ENCODE assay signal across 1 cellular context in genomic region chr16:15649727-15650018, GRCh38.
TF ChIP-seq lines count a peak whose summit lies in the region.

No MANE protein-coding gene starts in this region.

TF ChIP-seq in HepG2, 621 proteins besides CTCF, POLR2A, EP300 and RAD21 (continued from another document and continues in another):
- TF ChIP-seq TFAP4 (IDR thresholded peaks at IDR 0.05; ENCODE audit: borderline replicate concordance, low read depth) (0 out of 2 replicates have a peak, but pooled peaks have one; percentile 4), FOXO1 (CRISPR knock-in tag; IDR thresholded peaks at IDR 0.05) (no peak), ZNF850 (CRISPR knock-in tag; conservative IDR thresholded peaks at IDR 0.05) (no peak), THYN1 (CRISPR knock-in tag; IDR thresholded peaks at IDR 0.05; ENCODE audit: borderline replicate concordance, low read depth) (no peak), ZNF605 (CRISPR knock-in tag; IDR thresholded peaks at IDR 0.05) (0 out of 2 replicates have a peak, but pooled peaks have one; percentile 51), ZFP36 (IDR thresholded peaks at IDR 0.05; ENCODE audit: borderline replicate concordance, low read depth, low read length, partially characterized antibody) (no peak), ZNF18 (CRISPR knock-in tag; IDR thresholded peaks at IDR 0.05; ENCODE audit: insufficient replicate concordance) (no peak), TFDP1 (CRISPR knock-in tag; IDR thresholded peaks at IDR 0.05; ENCODE audit: borderline replicate concordance) (no peak), ZBTB2 (CRISPR knock-in tag; IDR thresholded peaks at IDR 0.05; ENCODE audit: low read depth) (no peak), ZZZ3 (CRISPR knock-in tag; IDR thresholded peaks at IDR 0.05; ENCODE audit: borderline replicate concordance) (no peak), ZFP41 (CRISPR knock-in tag; IDR thresholded peaks at IDR 0.05; ENCODE audit: borderline replicate concordance) (no peak), FOXP4 (CRISPR knock-in tag; IDR thresholded peaks at IDR 0.05) (no peak), ZNF577 (CRISPR knock-in tag; IDR thresholded peaks at IDR 0.05; ENCODE audit: borderline replicate concordance, low read depth) (no peak), TMF1 (CRISPR knock-in tag; IDR thresholded peaks at IDR 0.05; ENCODE audit: low read depth) (no peak), CSRNP1 (CRISPR knock-in tag; IDR thresholded peaks at IDR 0.05) (no peak), SMC3 (IDR thresholded peaks at IDR 0.05; ENCODE audit: low read length) (no peak), HINFP (CRISPR knock-in tag; IDR thresholded peaks at IDR 0.05; ENCODE audit: low read depth) (no peak), NR2C2 (CRISPR knock-in tag; IDR thresholded peaks at IDR 0.05; ENCODE audit: borderline replicate concordance) (no peak), NAIF1 (CRISPR knock-in tag; IDR thresholded peaks at IDR 0.05; ENCODE audit: borderline replicate concordance) (no peak), ZSCAN30 (CRISPR knock-in tag; IDR thresholded peaks at IDR 0.05) (no peak), HOXA3 (CRISPR knock-in tag; IDR thresholded peaks at IDR 0.05) (no peak), POLR2AphosphoS5 (IDR thresholded peaks at IDR 0.05; ENCODE audit: low read depth, low read length) (no peak), HNF1A (IDR thresholded peaks at IDR 0.05; ENCODE audit: low read depth) (no peak), HNF1A (CRISPR knock-in tag; IDR thresholded peaks at IDR 0.05; ENCODE audit: borderline replicate concordance) (no peak), SRF (IDR thresholded peaks at IDR 0.05; ENCODE audit: low read depth, low read length) (no peak), GZF1 (CRISPR knock-in tag; IDR thresholded peaks at IDR 0.05) (no peak), SP1 (IDR thresholded peaks at IDR 0.05) (no peak), SP1 (CRISPR knock-in tag; IDR thresholded peaks at IDR 0.05) (no peak), ZC3H13 (CRISPR knock-in tag; IDR thresholded peaks at IDR 0.05) (no peak), AGO2 (optimal IDR thresholded peaks at IDR 0.05; ENCODE audit: low read depth, low read length) (no peak), ZBTB1 (CRISPR knock-in tag; IDR thresholded peaks at IDR 0.05; ENCODE audit: borderline replicate concordance) (no peak), ZNF230 (CRISPR knock-in tag; IDR thresholded peaks at IDR 0.05) (0 out of 2 replicates have a peak, but pooled peaks have one; percentile 57), HBP1 (CRISPR knock-in tag; IDR thresholded peaks at IDR 0.05; ENCODE audit: low read depth) (no peak), ZNF710 (CRISPR knock-in tag; IDR thresholded peaks at IDR 0.05; ENCODE audit: borderline replicate concordance) (no peak), ZFP91 (CRISPR knock-in tag; IDR thresholded peaks at IDR 0.05; ENCODE audit: borderline replicate concordance) (no peak; the same call in none of the 2 replicates), SMAD9 (CRISPR knock-in tag; IDR thresholded peaks at IDR 0.05) (no peak), PLSCR1 (CRISPR knock-in tag; IDR thresholded peaks at IDR 0.05; ENCODE audit: borderline replicate concordance) (no peak)
